8 cellular contexts compared by ENCODE assay signal in the genomic region with DNA sequence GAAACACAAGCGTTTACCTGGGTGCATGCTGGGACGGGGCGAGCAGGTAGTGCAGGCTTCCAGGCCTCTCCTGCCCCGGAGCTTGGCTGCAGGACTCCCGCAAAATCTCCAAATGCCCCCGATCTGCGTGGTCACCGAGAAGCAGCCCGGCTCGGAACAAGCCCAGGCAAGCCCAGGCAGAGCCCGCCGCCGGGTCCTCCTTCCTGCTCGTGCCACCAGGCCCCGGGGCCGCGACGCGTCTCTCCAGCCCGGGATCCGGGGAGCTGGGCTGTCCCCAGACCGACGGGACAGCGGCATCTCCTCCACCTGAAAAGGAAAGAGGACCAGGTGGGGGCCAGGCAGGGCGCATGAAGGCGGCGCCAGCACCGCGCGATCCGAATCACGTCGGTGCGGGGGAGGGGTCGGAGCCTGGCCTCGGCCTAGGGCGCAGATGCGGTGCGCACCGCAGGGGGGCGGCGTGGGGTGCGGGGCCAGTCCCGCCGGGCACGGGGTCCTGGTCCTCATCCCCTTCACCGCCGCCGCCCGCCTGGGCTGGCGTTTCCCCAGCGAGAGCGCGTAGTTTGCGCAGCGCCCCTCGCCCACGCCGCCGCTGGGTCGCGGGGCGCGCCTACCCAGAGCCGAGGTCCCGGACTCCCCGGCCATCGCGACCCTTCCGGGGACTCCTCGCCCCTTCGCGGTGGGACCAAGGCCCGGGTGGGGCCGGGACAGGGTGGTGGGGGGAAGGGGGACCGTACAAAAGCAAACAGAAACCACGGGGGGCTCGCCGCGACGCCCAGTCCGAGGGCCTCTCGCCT. TPM values are rescaled to one million over a fixed set of nuclear protein-coding genes. Genes with fewer than 3 reads are reported as not detected.
DNase-seq lines count a peak whose midpoint lies in the region; ATAC-seq, FAIRE-seq and TF ChIP-seq lines count a peak whose summit lies in the region.

No MANE protein-coding gene starts in this region.

- H3K9me3 Mint-ChIP-seq in activated CD4-positive, alpha-beta T cell treated with anti-CD3 and anti-CD28 coated beads, Interleukin-2, amount 10 ng/mL, durations not matched to agents 7 days and 5 days, result no peaks in the 10 kb centered on the region

- peak overlapping the region; percentile 78 for H3K27ac Mint-ChIP-seq in activated CD4-positive, alpha-beta T cell treated with anti-CD3 and anti-CD28 coated beads, Interleukin-2, amount 10 ng/mL, durations not matched to agents 7 days and 5 days

- H3K4me1 Mint-ChIP-seq in activated CD4-positive, alpha-beta T cell treated with anti-CD3 and anti-CD28 coated beads, Interleukin-2, amount 10 ng/mL, durations not matched to agents 7 days and 5 days, result peaks cover 18% of the 10 kb centered on the region

- H3K36me3 ChIP-seq in iPS-20b (ENCODE audit: insufficient read depth, low read depth, low read length) (no peaks in the 10 kb centered on the region), small intestine (ENCODE audit: control insufficient read depth in 2 of 2, insufficient read depth in 2 of 2, low read length in 2 of 2) (no peaks in the 10 kb centered on the region)

- peak overlapping the region; percentile 81 for H3K9ac ChIP-seq in iPS-20b (ENCODE audit: low read depth, low read length)

- no peak for TF ChIP-seq CTCF in astrocyte of the cerebellum (IDR thresholded peaks at IDR 0.05; ENCODE audit: low read depth, low read length, missing control alignments)

- H3K27me3 ChIP-seq in iPS-20b (ENCODE audit: insufficient read depth, low read length) (peaks cover 37% of the 10 kb centered on the region), small intestine (ENCODE audit: control insufficient read depth in 2 of 2, insufficient read depth in 2 of 2, low read length in 2 of 2) (peaks cover 0 to 5% of the 10 kb centered on the region in 2 donors)

- H3K4me3 Mint-ChIP-seq in activated CD4-positive, alpha-beta T cell treated with anti-CD3 and anti-CD28 coated beads, Interleukin-2, amount 10 ng/mL, durations not matched to agents 7 days and 5 days, result peak overlapping the region; percentile 89

- H3K27ac ChIP-seq in iPS-20b (ENCODE audit: low read length), result no peak overlapping the region
- H3K27ac ChIP-seq in small intestine (ENCODE audit: low read depth in 1 of 2, low read length in 1 of 2), result no peak overlapping the region

- ATAC-seq in HG02840 (IDR thresholded peaks at IDR 0.05; ENCODE audit: low FRiP score, unreplicated experiment), result no peak

- no peak for FAIRE-seq in small intestine (lab: Jason Lieb, UNC)

- POLR2A ChIA-PET in activated CD4-positive, alpha-beta T cell treated with anti-CD3 and anti-CD28 coated beads, Interleukin-2, amount 10 ng/mL, durations not matched to agents 7 days and 5 days (lab: Charles Lee), result no interaction called here

- CTCF ChIA-PET in activated CD4-positive, alpha-beta T cell treated with anti-CD3 and anti-CD28 coated beads, Interleukin-2, amount 10 ng/mL, durations not matched to agents 7 days and 5 days (lab: Charles Lee), result interaction anchor here (0.6 kb wide), 1 partner anchor 41 kb away, joined by 3 read pairs; no protein-coding TSS in a partner anchor

- peak overlapping the region; percentile 71 for H3K4me3 ChIP-seq in astrocyte of the cerebellum (ENCODE audit: low read depth, low read length)
- H3K4me3 ChIP-seq in iPS-20b (ENCODE audit: low read length), result peak overlapping the region; percentile 70
- peak overlapping the region; percentile 32 to 63 for H3K4me3 ChIP-seq in small intestine (ENCODE audit: low read depth in 1 of 2, low read length in 2 of 2)

- H3K4me1 ChIP-seq in iPS-20b (ENCODE audit: insufficient read depth, low read length) (peaks cover 9% of the 10 kb centered on the region; the same call in 1 of the 2 replicates), small intestine (ENCODE audit: control insufficient read depth in 2 of 2, insufficient read depth in 1 of 2, low read depth in 1 of 2, low read length in 1 of 2) (no peaks in the 10 kb centered on the region)

- in situ Hi-C loops in astrocyte of the cerebellum (cut with HindIII; ENCODE audit: low sequenced_read_pairs), result no loop called here

- H3K27me3 Mint-ChIP-seq in activated CD4-positive, alpha-beta T cell treated with anti-CD3 and anti-CD28 coated beads, Interleukin-2, amount 10 ng/mL, durations not matched to agents 7 days and 5 days, result peaks cover 22% of the 10 kb centered on the region

- peak; percentile 37 for DNase-seq in activated CD4-positive, alpha-beta T cell treated with anti-CD3 and anti-CD28 coated beads, Interleukin-2, amount 10 ng/mL, durations not matched to agents 7 days and 5 days
- DNase-seq in activated CD4-positive, alpha-beta T cell treated with anti-CD3 and anti-CD28 coated beads for 4 hours, result no peak
- DNase-seq in HuH-7.5 (ENCODE audit: low spot score) (peak; percentile 75), astrocyte of the cerebellum (ENCODE audit: low read depth) (no peak), small intestine (peak; percentile 31), NCI-H526 treated with DMSO at 0.1 percent for 48 hours (lab: John Stamatoyannopoulos, UW) (no peak)

- H3K36me3 Mint-ChIP-seq in activated CD4-positive, alpha-beta T cell treated with anti-CD3 and anti-CD28 coated beads, Interleukin-2, amount 10 ng/mL, durations not matched to agents 7 days and 5 days (ENCODE audit: low read depth), result peaks cover 13% of the 10 kb centered on the region

- WGBS in small intestine, 3 donors, result 0 to 3% (median 2%) methylated on average over 48 to 83 of the region's 83 CpGs

- H3K9me3 ChIP-seq in iPS-20b (ENCODE audit: insufficient read depth, low read depth, low read length) (no peaks in the 10 kb centered on the region), small intestine (ENCODE audit: control insufficient read depth, low read depth) (no peaks in the 10 kb centered on the region)

RNA-seq across cellular contexts. Expression of a gene that starts 52.4 kb away (rescaled TPM):
- total RNA-seq in activated CD4-positive, alpha-beta T cell treated with anti-CD3 and anti-CD28 coated beads, Interleukin-2, amount 10 ng/mL, durations not matched to agents 7 days and 5 days, result 10 to 100 TPM; 15.1 to 15.3 TPM
- polyA plus RNA-seq in small intestine, result 10 to 100 TPM in 1 of 3 donors, 1 to 10 TPM in 2; 2.7 to 25.8 (median 2.9) TPM

RNA-seq across cellular contexts. Expression of a gene that starts 53.3 kb away (rescaled TPM):
- 1 to 10 TPM; 3.4 to 5.7 TPM for total RNA-seq in activated CD4-positive, alpha-beta T cell treated with anti-CD3 and anti-CD28 coated beads, Interleukin-2, amount 10 ng/mL, durations not matched to agents 7 days and 5 days
- 1 to 10 TPM; 1.1 to 2.2 (median 1.4) TPM for polyA plus RNA-seq in small intestine

Comparison
In these comparisons a context has a peak if more than half of its experiments do, and no peak if none do; other contexts are left out.
1. DNase-seq: peak in activated CD4-positive, alpha-beta T cell treated with anti-CD3 and anti-CD28 coated beads, Interleukin-2, amount 10 ng/mL, durations not matched to agents 7 days and 5 days (single experiment), HuH-7.5 (single experiment) and small intestine (single experiment); none in activated CD4-positive, alpha-beta T cell treated with anti-CD3 and anti-CD28 coated beads for 4 hours (0 of 2), astrocyte of the cerebellum (single experiment) and NCI-H526 treated with DMSO at 0.1 percent for 48 hours (single experiment).
2. Peak in every context shown above with its lines, with median percentiles within 50 percentile points of each other: H3K4me3 ChIP-seq.